1 cellular context compared by ENCODE assay signal in genomic region chr9:22342489-22343217, GRCh38.
TF ChIP-seq lines count a peak whose summit lies in the region.

No MANE protein-coding gene starts in this region.

TF ChIP-seq in GM23338, 12 proteins besides CTCF, POLR2A, EP300 and RAD21 (continued from another document):
- no peak for TF ChIP-seq REST (IDR thresholded peaks at IDR 0.05; ENCODE audit: unreplicated experiment)
- no peak for TF ChIP-seq ZNF114 (CRISPR knock-in tag; IDR thresholded peaks at IDR 0.05)
